1 cellular context compared by ENCODE assay signal in the genomic region with DNA sequence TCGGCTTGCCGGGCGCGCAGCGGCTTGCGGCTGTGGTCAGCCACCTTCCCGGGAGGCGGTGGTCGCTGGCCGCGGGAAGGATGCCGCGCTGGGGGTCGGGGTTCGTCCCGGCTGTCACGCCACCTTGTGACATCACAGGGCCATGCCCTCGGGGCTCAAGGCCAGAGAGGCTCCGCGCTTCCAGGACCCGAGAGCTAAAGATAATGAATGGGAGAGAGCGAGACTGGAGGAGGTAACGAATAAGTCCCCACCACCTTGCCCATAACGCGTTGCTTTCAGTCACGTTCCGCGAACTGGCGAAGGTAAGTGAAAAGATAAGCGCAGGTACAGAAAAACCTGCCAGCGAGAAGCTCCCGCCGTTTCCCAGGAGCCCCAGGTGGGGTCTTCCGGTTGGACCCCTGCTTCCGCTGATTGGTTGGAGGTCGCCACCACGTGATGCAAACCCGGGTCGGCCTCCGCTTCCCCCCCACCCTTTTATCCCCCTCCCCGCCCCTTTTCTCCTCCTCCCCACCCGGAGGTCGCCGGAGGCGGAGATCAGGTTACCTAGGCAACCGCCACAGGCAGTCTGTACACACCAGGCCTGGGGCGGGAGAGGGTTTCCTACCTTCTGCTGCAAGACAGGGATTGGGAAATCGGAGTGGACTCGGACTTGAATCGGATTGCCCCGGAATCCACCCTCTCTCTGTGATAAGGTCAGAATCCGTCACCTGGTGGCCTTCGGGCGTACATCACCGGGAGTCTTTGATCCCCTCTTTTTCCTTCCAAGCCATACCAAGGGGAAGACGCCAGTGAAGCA.
TF ChIP-seq lines count a peak whose summit lies in the region.

Gene LRRC9, plus strand, starts transcription at position 563 of the 796 bp plus-strand sequence.

TF ChIP-seq in HepG2, 621 proteins besides CTCF, POLR2A, EP300 and RAD21 (continued from another document and continues in another):
- no peak for TF ChIP-seq ZBTB40 (IDR thresholded peaks at IDR 0.05)
- peak; percentile 54; the same call in 1 of the 2 replicates for TF ChIP-seq ZBTB40 (CRISPR knock-in tag; IDR thresholded peaks at IDR 0.05)
- no peak for TF ChIP-seq JUNB (CRISPR knock-in tag; IDR thresholded peaks at IDR 0.05; ENCODE audit: borderline replicate concordance)
- no peak for TF ChIP-seq ARID2 (CRISPR knock-in tag; IDR thresholded peaks at IDR 0.05; ENCODE audit: borderline replicate concordance)
- no peak for TF ChIP-seq SAFB2 (CRISPR knock-in tag; IDR thresholded peaks at IDR 0.05; ENCODE audit: borderline replicate concordance, low read depth)
- no peak for TF ChIP-seq TBX3 (IDR thresholded peaks at IDR 0.05; ENCODE audit: borderline replicate concordance)
- peak; percentile 71 for TF ChIP-seq TEAD3 (CRISPR knock-in tag; optimal IDR thresholded peaks at IDR 0.05; ENCODE audit: borderline replicate concordance)
- no peak for TF ChIP-seq NR3C1 (CRISPR knock-in tag; IDR thresholded peaks at IDR 0.05)
- TF ChIP-seq ZNF619 (CRISPR knock-in tag; IDR thresholded peaks at IDR 0.05): no peak
- peak; percentile 79 for TF ChIP-seq ZNF12 (CRISPR knock-in tag; IDR thresholded peaks at IDR 0.05)
- no peak for TF ChIP-seq ZNF615 (CRISPR knock-in tag; IDR thresholded peaks at IDR 0.05; ENCODE audit: borderline replicate concordance)
- TF ChIP-seq HDAC1 (CRISPR knock-in tag; IDR thresholded peaks at IDR 0.05): peak; percentile 86
- TF ChIP-seq ZNF563 (CRISPR knock-in tag; IDR thresholded peaks at IDR 0.05): no peak
- TF ChIP-seq FOSL2 (CRISPR knock-in tag; IDR thresholded peaks at IDR 0.05): peak; percentile 26; the same call in 1 of the 2 replicates
- TF ChIP-seq SALL1 (CRISPR knock-in tag; IDR thresholded peaks at IDR 0.05): peak; percentile 38
- TF ChIP-seq ZNF446 (CRISPR knock-in tag; IDR thresholded peaks at IDR 0.05): no peak
- 0 out of 2 replicates have a peak, but pooled peaks have one; percentile 27 for TF ChIP-seq ZNF232 (CRISPR knock-in tag; IDR thresholded peaks at IDR 0.05; ENCODE audit: borderline replicate concordance)
- TF ChIP-seq, protein P1, sequence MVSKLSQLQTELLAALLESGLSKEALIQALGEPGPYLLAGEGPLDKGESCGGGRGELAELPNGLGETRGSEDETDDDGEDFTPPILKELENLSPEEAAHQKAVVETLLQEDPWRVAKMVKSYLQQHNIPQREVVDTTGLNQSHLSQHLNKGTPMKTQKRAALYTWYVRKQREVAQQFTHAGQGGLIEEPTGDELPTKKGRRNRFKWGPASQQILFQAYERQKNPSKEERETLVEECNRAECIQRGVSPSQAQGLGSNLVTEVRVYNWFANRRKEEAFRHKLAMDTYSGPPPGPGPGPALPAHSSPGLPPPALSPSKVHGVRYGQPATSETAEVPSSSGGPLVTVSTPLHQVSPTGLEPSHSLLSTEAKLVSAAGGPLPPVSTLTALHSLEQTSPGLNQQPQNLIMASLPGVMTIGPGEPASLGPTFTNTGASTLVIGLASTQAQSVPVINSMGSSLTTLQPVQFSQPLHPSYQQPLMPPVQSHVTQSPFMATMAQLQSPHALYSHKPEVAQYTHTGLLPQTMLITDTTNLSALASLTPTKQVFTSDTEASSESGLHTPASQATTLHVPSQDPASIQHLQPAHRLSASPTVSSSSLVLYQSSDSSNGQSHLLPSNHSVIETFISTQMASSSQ (IDR thresholded peaks at IDR 0.05; ENCODE audit: low read depth): no peak
- TF ChIP-seq, protein P1 (CRISPR knock-in tag; IDR thresholded peaks at IDR 0.05; ENCODE audit: borderline replicate concordance): no peak
- TF ChIP-seq HOXA3 (CRISPR knock-in tag; IDR thresholded peaks at IDR 0.05): peak; percentile 69
- no peak for TF ChIP-seq NCOA5 (CRISPR knock-in tag; IDR thresholded peaks at IDR 0.05)
- TF ChIP-seq RBFOX2 (IDR thresholded peaks at IDR 0.05; ENCODE audit: low read depth, low read length): peak; percentile 48; the same call in 1 of the 2 replicates
- 0 out of 2 replicates have a peak, but pooled peaks have one; percentile 28 for TF ChIP-seq ZBTB42 (CRISPR knock-in tag; IDR thresholded peaks at IDR 0.05)
- peak; percentile 90 for TF ChIP-seq ZNF441 (CRISPR knock-in tag; IDR thresholded peaks at IDR 0.05; ENCODE audit: borderline replicate concordance)
- TF ChIP-seq MIXL1 (CRISPR knock-in tag; IDR thresholded peaks at IDR 0.05): no peak
- no peak for TF ChIP-seq ZNF333 (CRISPR knock-in tag; IDR thresholded peaks at IDR 0.05; ENCODE audit: borderline replicate concordance)
- no peak for TF ChIP-seq ZNF230 (CRISPR knock-in tag; IDR thresholded peaks at IDR 0.05)
- TF ChIP-seq TBX2 (CRISPR knock-in tag; IDR thresholded peaks at IDR 0.05; ENCODE audit: borderline replicate concordance): 0 out of 2 replicates have a peak, but pooled peaks have one; percentile 37
- no peak for TF ChIP-seq ZNF792 (CRISPR knock-in tag; IDR thresholded peaks at IDR 0.05)
- no peak for TF ChIP-seq ZNF891 (CRISPR knock-in tag; IDR thresholded peaks at IDR 0.05)
- TF ChIP-seq MBNL3 (CRISPR knock-in tag; conservative IDR thresholded peaks at IDR 0.05): no peak
- TF ChIP-seq, protein P2, sequence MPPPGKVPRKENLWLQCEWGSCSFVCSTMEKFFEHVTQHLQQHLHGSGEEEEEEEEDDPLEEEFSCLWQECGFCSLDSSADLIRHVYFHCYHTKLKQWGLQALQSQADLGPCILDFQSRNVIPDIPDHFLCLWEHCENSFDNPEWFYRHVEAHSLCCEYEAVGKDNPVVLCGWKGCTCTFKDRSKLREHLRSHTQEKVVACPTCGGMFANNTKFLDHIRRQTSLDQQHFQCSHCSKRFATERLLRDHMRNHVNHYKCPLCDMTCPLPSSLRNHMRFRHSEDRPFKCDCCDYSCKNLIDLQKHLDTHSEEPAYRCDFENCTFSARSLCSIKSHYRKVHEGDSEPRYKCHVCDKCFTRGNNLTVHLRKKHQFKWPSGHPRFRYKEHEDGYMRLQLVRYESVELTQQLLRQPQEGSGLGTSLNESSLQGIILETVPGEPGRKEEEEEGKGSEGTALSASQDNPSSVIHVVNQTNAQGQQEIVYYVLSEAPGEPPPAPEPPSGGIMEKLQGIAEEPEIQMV (CRISPR knock-in tag; IDR thresholded peaks at IDR 0.05; ENCODE audit: low read depth): peak; percentile 65; the same call in 1 of the 2 replicates
- no peak for TF ChIP-seq ZNF646 (CRISPR knock-in tag; IDR thresholded peaks at IDR 0.05)
